In genomic region chr10:59135275-59135674, GRCh38 we compare ENCODE assay signal across 18 cellular contexts. TPM values are rescaled to one million over a fixed set of nuclear protein-coding genes. Genes with fewer than 3 reads are reported as not detected.
"Had no signal": no experiment of that assay in that cellular context is flagged by ENCODE, and none has a peak within 500 bp of the region (broad histone marks: within the 10 kb centered on the region; RNA-seq: fewer than 3 reads in every experiment).

No MANE protein-coding gene starts in this region.

- H3K36me3 ChIP-seq: ovary, thoracic aorta, upper lobe of right lung had no signal

- H3K4me1 ChIP-seq: upper lobe of right lung had no signal

- FAIRE-seq: astrocyte had no signal

- H3K9me3 ChIP-seq: ovary, thoracic aorta, upper lobe of right lung had no signal

- DNase-seq: activated CD4-positive, alpha-beta T cell treated with anti-CD3 and anti-CD28 coated beads, Interleukin-2, amount 50 U/mL, for 48 hours; activated naive CD4-positive, alpha-beta T cell treated with anti-CD3 and anti-CD28 coated beads for 36 hours; activated naive CD8-positive, alpha-beta T cell treated with anti-CD3 and anti-CD28 coated beads, Interleukin-2, amount 50 U/mL, for 24 hours; foreskin melanocyte; immature natural killer cell; midbrain; ovary; stimulated activated CD4-positive, alpha-beta T cell treated with anti-CD3 and anti-CD28 coated beads, Interleukin-12 subunit alpha, Interleukin-12 subunit beta, amount 100 ng/mL, for 4 hours; stimulated activated CD4-positive, alpha-beta T cell treated with anti-CD3 and anti-CD28 coated beads, Interleukin-2, amount 100 ng/mL, for 24 hours; T-helper 9 cell; upper lobe of right lung had no signal

- H3K27ac ChIP-seq: epithelial cell of prostate, ovary, thoracic aorta, upper lobe of right lung had no signal

- H3K4me3 ChIP-seq: lung, ovary, thoracic aorta, upper lobe of right lung had no signal

- H3K27me3 ChIP-seq: ovary, upper lobe of right lung had no signal

- ATAC-seq: activated naive CD8-positive, alpha-beta T cell treated with anti-CD3 and anti-CD28 coated beads, Interleukin-2, amount 50 U/mL, for 24 hours; activated T-helper 17 cell treated with anti-CD3 and anti-CD28 coated beads, Interleukin-2, amount 50 U/mL, for 72 hours; upper lobe of right lung had no signal

RNA-seq across cellular contexts. Expression of gene PHYHIPL, which starts 41.2 kb away (rescaled TPM):
- total RNA-seq: activated naive CD4-positive, alpha-beta T cell treated with anti-CD3 and anti-CD28 coated beads for 36 hours; activated T-helper 17 cell treated with anti-CD3 and anti-CD28 coated beads, Interleukin-2, amount 50 U/mL, for 72 hours; dermis microvascular lymphatic vessel endothelial cell; fibroblast of lung; upper lobe of right lung had no signal
- polyA plus RNA-seq: immature natural killer cell had no signal
